ENCODE assay signal across 8 cellular contexts in the genomic region with DNA sequence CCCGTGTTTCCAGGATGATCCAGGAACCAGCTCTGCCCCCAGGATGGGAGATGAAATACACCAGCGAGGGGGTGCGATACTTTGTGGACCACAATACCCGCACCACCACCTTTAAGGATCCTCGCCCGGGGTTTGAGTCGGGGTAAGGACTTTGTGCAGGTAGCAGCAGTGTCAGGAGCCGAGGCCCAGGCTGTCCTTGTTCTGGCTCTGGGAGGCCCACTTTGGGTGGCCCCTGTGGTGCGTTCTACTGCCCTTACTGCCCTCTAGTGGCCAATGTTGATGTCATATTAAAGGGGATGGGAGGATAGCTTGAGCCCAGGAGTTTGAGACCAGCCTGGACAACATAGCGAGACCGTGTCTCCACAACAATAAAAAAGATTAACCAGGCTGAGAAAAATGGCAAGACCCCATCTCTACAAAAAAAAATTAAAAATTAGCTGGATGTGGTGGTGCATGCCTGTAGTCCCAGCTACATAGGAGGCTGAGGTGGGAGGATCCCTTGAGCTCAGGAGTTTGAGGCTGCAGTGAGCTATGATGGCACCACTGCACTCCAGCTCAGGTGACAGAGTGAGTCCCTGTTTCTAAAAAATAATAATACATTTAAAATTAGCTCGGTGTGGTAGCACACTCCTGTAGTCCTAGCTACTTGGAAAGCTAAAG. TPM values are rescaled to one million over a fixed set of nuclear protein-coding genes. Genes with fewer than 3 reads are reported as not detected.
DNase-seq lines count a peak whose midpoint lies in the region; ATAC-seq and TF ChIP-seq lines count a peak whose summit lies in the region.

No MANE protein-coding gene starts in this region.

- no peaks in the 10 kb centered on the region for H3K79me1 ChIP-seq in trophoblast cell (ENCODE audit: low read length)

- peaks cover 7% of the 10 kb centered on the region; the same call in 1 of the 2 replicates for H3K36me3 ChIP-seq in HAP-1 (replicated peaks)
- H3K36me3 ChIP-seq in PC-9 (ENCODE audit: low read depth), result no peaks in the 10 kb centered on the region
- H3K36me3 ChIP-seq in trophoblast cell (ENCODE audit: control insufficient read depth in 1 of 2, insufficient read depth in 2 of 2, low read length in 2 of 2), result peaks cover 21 to 28% of the 10 kb centered on the region in 2 experiments

- H4K8ac ChIP-seq in trophoblast cell (ENCODE audit: low read depth, low read length), result no peak overlapping the region

- H3K18ac ChIP-seq in trophoblast cell (ENCODE audit: low read length), result no peak overlapping the region

- H3K79me2 ChIP-seq in PC-9 (ENCODE audit: low read depth), result no peaks in the 10 kb centered on the region
- H3K79me2 ChIP-seq in trophoblast cell (ENCODE audit: control insufficient read depth, insufficient read depth, low read length, poor library complexity), result no peaks in the 10 kb centered on the region

- no TSS peak for BruUV-seq in PC-9 (replicated peaks; lab: Mats Ljungman, UMichigan)

- no CpG with 5 or more reads among the region's 12 CpGs for WGBS in trophoblast cell (ENCODE audit: extremely low coverage, insufficient coverage, insufficient read length)

- peak; percentile 90 for TF ChIP-seq CTCF in PC-9 (conservative IDR thresholded peaks at IDR 0.05)
- peak in 1 of 3 donors; percentile 23 for TF ChIP-seq CTCF in omental fat pad (IDR thresholded peaks at IDR 0.05)

- H3K4me1 ChIP-seq in HAP-1, result no peaks in the 10 kb centered on the region
- no peaks in the 10 kb centered on the region for H3K4me1 ChIP-seq in PC-9 (replicated peaks; ENCODE audit: insufficient read depth)
- peaks cover 1 to 2% of the 10 kb centered on the region in 2 experiments for H3K4me1 ChIP-seq in trophoblast cell (ENCODE audit: control insufficient read depth in 1 of 2, insufficient read depth in 2 of 2, low read length in 2 of 2)

- CTCF ChIA-PET in PC-9 (lab: Charles Lee), result interaction anchor here (0.6 to 1.3 kb wide), 7 partner anchors 12 to 509 kb away, joined by 3 to 4 read pairs (median 4); no protein-coding TSS in a partner anchor

- H2AFZ ChIP-seq in PC-9 (no peak overlapping the region), trophoblast cell (ENCODE audit: insufficient read depth, low read length, poor library complexity) (no peak overlapping the region)

- no peak overlapping the region for H3K14ac ChIP-seq in trophoblast cell (ENCODE audit: low read length)

- no peak overlapping the region for H4K91ac ChIP-seq in trophoblast cell (ENCODE audit: low read depth, low read length)

- H3K4me3 ChIP-seq in HAP-1 (no peak overlapping the region), PC-9 (no peak overlapping the region), trophoblast cell (ENCODE audit: low read depth, low read length) (no peak overlapping the region)

- DNase-seq in COLO668 (lab: John Stamatoyannopoulos, UW; ENCODE audit: unreplicated experiment), result peak; percentile 40
- peak; percentile 20 to 79 for DNase-seq in HAP-1 (ENCODE audit: low spot score in 2 of 2)
- DNase-seq in PC-9, result peak in 1 of 2 experiments; percentile 32
- peak; percentile 25 for DNase-seq in activated gamma-delta T cell treated with anti-CD3 and anti-CD28 coated beads, Interleukin-2, amount 50 U/mL, for 16 hours (ENCODE audit: low read depth)
- peak; percentile 66 for DNase-seq in glomerular visceral epithelial cell (ENCODE audit: extremely low spot score)
- DNase-seq in trophoblast cell, result peak; percentile 61 to 87
- DNase-seq in omental fat pad (ENCODE audit: low spot score), result no peak

- H4K20me1 ChIP-seq in PC-9 (ENCODE audit: insufficient read depth), result no peaks in the 10 kb centered on the region

- intact Hi-C loops in PC-9 (cut with micrococcal nuclease; ENCODE audit: unreplicated experiment), result loop anchor here (1.0 kb wide), 1 partner anchor 134 kb away; no protein-coding TSS in a partner anchor

- no peak overlapping the region for H3K4me2 ChIP-seq in PC-9
- H3K4me2 ChIP-seq in trophoblast cell (ENCODE audit: low read length), result no peak overlapping the region

- H3K23ac ChIP-seq in trophoblast cell (ENCODE audit: low read length), result no peak overlapping the region

- H3K9me2 ChIP-seq in PC-9 (ENCODE audit: insufficient read depth), result no peaks in the 10 kb centered on the region

- H4K12ac ChIP-seq in trophoblast cell (ENCODE audit: low read depth, low read length), result no peak overlapping the region

- H3K27ac ChIP-seq in PC-9, result no peak overlapping the region
- no peak overlapping the region for H3K27ac ChIP-seq in trophoblast cell (ENCODE audit: low read depth, low read length)

- H3K9me3 ChIP-seq in HAP-1 (no peaks in the 10 kb centered on the region), PC-9 (ENCODE audit: insufficient read depth, low read depth) (no peaks in the 10 kb centered on the region), trophoblast cell (ENCODE audit: insufficient read depth, low read depth, low read length) (no peaks in the 10 kb centered on the region)

- H3K27me3 ChIP-seq in HAP-1 (ENCODE audit: low read depth) (no peaks in the 10 kb centered on the region), PC-9 (ENCODE audit: insufficient read depth, low read depth) (no peaks in the 10 kb centered on the region), trophoblast cell (ENCODE audit: insufficient read depth, low read length) (no peaks in the 10 kb centered on the region)

- no peak overlapping the region for H2BK12ac ChIP-seq in trophoblast cell (ENCODE audit: low read length)

- POLR2A ChIA-PET in PC-9 (lab: Charles Lee; ENCODE audit: unreplicated experiment), result interaction anchor here (0.6 to 0.7 kb wide), 3 partner anchors 106 to 205 kb away, joined by 4 to 8 read pairs (median 6); no protein-coding TSS in a partner anchor

- in situ Hi-C loops in HAP-1 (cut with MboI; ENCODE audit: low sequenced_read_pairs), result loop anchor here (25.0 kb wide), 1 partner anchor 143 kb away; no protein-coding TSS in a partner anchor

- H3F3A ChIP-seq in PC-9 (ENCODE audit: insufficient read depth, low read depth), result no peaks in the 10 kb centered on the region

- H3K4ac ChIP-seq in trophoblast cell (ENCODE audit: low read depth, low read length), result no peak overlapping the region

- no peak overlapping the region for H2AK5ac ChIP-seq in trophoblast cell (ENCODE audit: low read length)

- H2BK5ac ChIP-seq in trophoblast cell (ENCODE audit: low read depth, low read length, poor library complexity), result no peak overlapping the region

- ATAC-seq in omental fat pad (ENCODE audit: low FRiP score) (no peak), HG03457 (IDR thresholded peaks at IDR 0.05; ENCODE audit: unreplicated experiment) (no peak)

- H2BK120ac ChIP-seq in trophoblast cell (ENCODE audit: insufficient read depth, low read length, poor library complexity), result no peak overlapping the region

- no peak overlapping the region for H3K9ac ChIP-seq in trophoblast cell (ENCODE audit: low read length)

RNA-seq across cellular contexts. Expression of gene CLEC18A, which starts 20.9 kb away (rescaled TPM):
- total RNA-seq in PC-9 (2021) (1.2 and 1.3 TPM in 2 replicates), omental fat pad (1 to 10 TPM in 2 of 4 donors, under 1 TPM in 2; 0.48 to 2.7 (median 1.4) TPM)
- 0.44 and 0.57 TPM in 2 replicates for polyA plus RNA-seq in trophoblast cell (2013)
